ENCODE assay signal across 28 cellular contexts in genomic region chr14:28731358-28731757, GRCh38. TPM values are rescaled to one million over a fixed set of nuclear protein-coding genes. Genes with fewer than 3 reads are reported as not detected.
DNase-seq lines count a peak whose midpoint lies in the region; ATAC-seq, FAIRE-seq and TF ChIP-seq lines count a peak whose summit lies in the region.
"Had no signal": no experiment of that assay in that cellular context is flagged by ENCODE, and none has a peak within 500 bp of the region (broad histone marks: within the 10 kb centered on the region; RNA-seq: fewer than 3 reads in every experiment).

No MANE protein-coding gene starts in this region.

- POLR2A ChIA-PET in PC-9 (lab: Charles Lee; ENCODE audit: unreplicated experiment): no interaction called here
- POLR2A ChIA-PET in K562 (lab: Yijun Ruan, JAX): no interaction called here
- POLR2A ChIA-PET in CD8-positive, alpha-beta T cell (lab: Charles Lee): no interaction called here

- no peak for TF ChIP-seq POLR2A in K562 (conservative IDR thresholded peaks at IDR 0.05)

- H3K4me3 Mint-ChIP-seq in endodermal cell: no peak overlapping the region
- H3K4me3 Mint-ChIP-seq in CD8-positive, alpha-beta T cell: no peak overlapping the region
- H3K4me3 Mint-ChIP-seq: CD14-positive monocyte; CD4-positive, alpha-beta memory T cell; CD4-positive, CD25-positive, alpha-beta regulatory T cell had no signal

- H2AK5ac ChIP-seq in mesendoderm (ENCODE audit: low read length): no peak overlapping the region

- no peak for TF ChIP-seq RAD21 in K562 (CRISPR knock-in tag; conservative IDR thresholded peaks at IDR 0.05 in 1 of 2, IDR thresholded peaks at IDR 0.05 in 1 of 2)

- H3K27ac Mint-ChIP-seq in endodermal cell: peak overlapping the region; percentile 60
- H3K27ac Mint-ChIP-seq in CD8-positive, alpha-beta T cell: no peak overlapping the region
- H3K27ac Mint-ChIP-seq: CD14-positive monocyte; CD4-positive, alpha-beta memory T cell; CD4-positive, CD25-positive, alpha-beta regulatory T cell had no signal

- H3K27me3 Mint-ChIP-seq in endodermal cell (ENCODE audit: insufficient read depth): no peaks in the 10 kb centered on the region
- no peaks in the 10 kb centered on the region for H3K27me3 Mint-ChIP-seq in CD8-positive, alpha-beta T cell (ENCODE audit: low read depth)
- H3K27me3 Mint-ChIP-seq: CD4-positive, alpha-beta memory T cell; CD4-positive, CD25-positive, alpha-beta regulatory T cell had no signal

- no peaks in the 10 kb centered on the region for H3K9me3 Mint-ChIP-seq in endodermal cell
- H3K9me3 Mint-ChIP-seq in CD8-positive, alpha-beta T cell: peaks cover 8% of the 10 kb centered on the region
- H3K9me3 Mint-ChIP-seq: CD14-positive monocyte had no signal

- H3K56ac ChIP-seq in mesendoderm (ENCODE audit: low read length): no peak overlapping the region

- no peak overlapping the region for H2BK5ac ChIP-seq in mesendoderm (ENCODE audit: low read length)

- H2BK120ac ChIP-seq in mesendoderm (ENCODE audit: low read depth, low read length): no peak overlapping the region

- no peak overlapping the region for H3K27ac ChIP-seq in PC-9
- no peak overlapping the region for H3K27ac ChIP-seq in K562 (ENCODE audit: extremely low read depth, low read depth, low read length)
- H3K27ac ChIP-seq in endodermal cell (ENCODE audit: low read depth, low read length): no peak overlapping the region
- no peak overlapping the region for H3K27ac ChIP-seq in mesendoderm (ENCODE audit: low read depth, low read length)
- no peak overlapping the region for H3K27ac ChIP-seq in CD8-positive, alpha-beta T cell (ENCODE audit: low read depth, low read length)
- H3K27ac ChIP-seq: BLaER1 had no signal

- no peak overlapping the region for H4K8ac ChIP-seq in mesendoderm (ENCODE audit: low read depth, low read length)

- H3K9me3 ChIP-seq in PC-9 (ENCODE audit: insufficient read depth, low read depth) (no peaks in the 10 kb centered on the region), K562 (replicated peaks; ENCODE audit: control insufficient read depth, insufficient read depth, low read depth, low read length) (no peaks in the 10 kb centered on the region), endodermal cell (ENCODE audit: control insufficient read depth, low read length) (no peaks in the 10 kb centered on the region)
- H3K9me3 ChIP-seq in CD8-positive, alpha-beta T cell (ENCODE audit: low read length): no peaks in the 10 kb centered on the region
- H3K9me3 ChIP-seq: BE2C, BLaER1 had no signal

- H3K9ac ChIP-seq in K562 (ENCODE audit: insufficient read depth in 1 of 2, low read depth in 2 of 2, low read length in 2 of 2) (no peak overlapping the region), endodermal cell (ENCODE audit: extremely low read depth, low read length, poor library complexity, severe bottlenecking) (no peak overlapping the region), mesendoderm (ENCODE audit: low read length) (no peak overlapping the region)
- H3K9ac ChIP-seq: BLaER1 had no signal

- H2BK15ac ChIP-seq in mesendoderm (replicated peaks; ENCODE audit: low read depth): no peak overlapping the region

- H3K4me2 ChIP-seq in PC-9 (no peak overlapping the region), K562 (ENCODE audit: insufficient read depth, low read length) (no peak overlapping the region), mesendoderm (ENCODE audit: low read length) (no peak overlapping the region)
- H3K4me2 ChIP-seq: BLaER1 had no signal

- in situ Hi-C loops in K562 (cut with MboI): no loop called here

- no peaks in the 10 kb centered on the region for H3K9me2 ChIP-seq in PC-9 (ENCODE audit: insufficient read depth)

- H3F3A ChIP-seq in PC-9 (ENCODE audit: insufficient read depth, low read depth): no peaks in the 10 kb centered on the region

- no peaks in the 10 kb centered on the region for H3K79me1 ChIP-seq in mesendoderm (ENCODE audit: low read length)

- no peak overlapping the region for H3K23ac ChIP-seq in mesendoderm (ENCODE audit: low read length)

- H3K79me2 ChIP-seq in PC-9 (ENCODE audit: low read depth) (no peaks in the 10 kb centered on the region), K562 (ENCODE audit: control insufficient read depth, insufficient read depth, low read length) (no peaks in the 10 kb centered on the region), mesendoderm (ENCODE audit: control insufficient read depth, insufficient read depth, low read length) (no peaks in the 10 kb centered on the region)

- H3K4me1 ChIP-seq in PC-9 (replicated peaks; ENCODE audit: insufficient read depth) (no peaks in the 10 kb centered on the region), K562 (replicated peaks in 1 of 2; ENCODE audit: control insufficient read depth in 2 of 2, insufficient read depth in 2 of 2, low read length in 2 of 2) (no peaks in the 10 kb centered on the region), endodermal cell (ENCODE audit: control insufficient read depth, insufficient read depth, low read length) (no peaks in the 10 kb centered on the region), mesendoderm (ENCODE audit: control insufficient read depth, low read depth, low read length) (no peaks in the 10 kb centered on the region)
- no peaks in the 10 kb centered on the region for H3K4me1 ChIP-seq in CD8-positive, alpha-beta T cell (ENCODE audit: insufficient read depth, low read length)
- H3K4me1 ChIP-seq: BE2C, BLaER1 had no signal

- no peak for ATAC-seq in K562
- no peak for ATAC-seq in CD8-positive, alpha-beta T cell
- ATAC-seq: GM12878 had no signal

- H3K4me3 ChIP-seq in PC-9: no peak overlapping the region
- H3K4me3 ChIP-seq in K562: no peak overlapping the region
- H3K4me3 ChIP-seq in endodermal cell (ENCODE audit: low read length): no peak overlapping the region
- no peak overlapping the region for H3K4me3 ChIP-seq in mesendoderm (ENCODE audit: low read length)
- no peak overlapping the region for H3K4me3 ChIP-seq in CD8-positive, alpha-beta T cell (ENCODE audit: low read depth, low read length)
- H3K4me3 ChIP-seq: BLaER1, GM12878 had no signal

- H3K27me3 ChIP-seq in PC-9 (ENCODE audit: insufficient read depth, low read depth): no peaks in the 10 kb centered on the region
- H3K27me3 ChIP-seq in K562 (ENCODE audit: control insufficient read depth in 2 of 2, insufficient read depth in 2 of 2, low read length in 2 of 2): no peaks in the 10 kb centered on the region
- no peaks in the 10 kb centered on the region for H3K27me3 ChIP-seq in endodermal cell (ENCODE audit: control insufficient read depth, insufficient read depth, low read length, poor library complexity, severe bottlenecking)
- no peaks in the 10 kb centered on the region for H3K27me3 ChIP-seq in mesendoderm (ENCODE audit: insufficient read depth, low read length, poor library complexity)
- H3K27me3 ChIP-seq in CD8-positive, alpha-beta T cell (ENCODE audit: insufficient read depth, low read length): no peaks in the 10 kb centered on the region
- H3K27me3 ChIP-seq: BE2C, BLaER1 had no signal

- no peak overlapping the region for H3K4ac ChIP-seq in mesendoderm (ENCODE audit: low read depth, low read length)

- H4K20me1 ChIP-seq in PC-9 (ENCODE audit: insufficient read depth) (no peaks in the 10 kb centered on the region), K562 (replicated peaks; ENCODE audit: control insufficient read depth, insufficient read depth, low read length) (no peaks in the 10 kb centered on the region)
- H4K20me1 ChIP-seq: BLaER1 had no signal

- H3K4me1 Mint-ChIP-seq in endodermal cell: no peaks in the 10 kb centered on the region
- H3K4me1 Mint-ChIP-seq in CD8-positive, alpha-beta T cell (ENCODE audit: low read depth): no peaks in the 10 kb centered on the region
- H3K4me1 Mint-ChIP-seq: CD14-positive monocyte; CD4-positive, alpha-beta memory T cell; CD4-positive, CD25-positive, alpha-beta regulatory T cell had no signal

- TF ChIP-seq EP300 in K562 (IDR thresholded peaks at IDR 0.05; ENCODE audit: low read length): no peak

- no peak for FAIRE-seq in K562 (lab: Jason Lieb, UNC)
- FAIRE-seq: GM12878, GM12892, GM18507 had no signal

- BruUV-seq in PC-9 (replicated peaks; lab: Mats Ljungman, UMichigan): no TSS peak
- BruUV-seq in K562 (replicated peaks; lab: Mats Ljungman, UMichigan): no TSS peak

- CTCF ChIA-PET in PC-9 (lab: Charles Lee) (no interaction called here), K562 (lab: Yijun Ruan, JAX; ENCODE audit: low intra/inter-chr PET ratio) (no interaction called here)
- CTCF ChIA-PET in CD8-positive, alpha-beta T cell (lab: Charles Lee): no interaction called here

- intact Hi-C loops in PC-9 (cut with micrococcal nuclease; ENCODE audit: unreplicated experiment): no loop called here
- intact Hi-C loops in K562 (cut with micrococcal nuclease): no loop called here
- intact Hi-C loops in CD8-positive, alpha-beta T cell (cut with DNase I, micrococcal nuclease): no loop called here

- DNase-seq in PC-9 (no peak), K562 (ENCODE audit: extremely low read depth in 1 of 4, low spot score in 3 of 4) (no peak), endodermal cell (no peak), mesendoderm (peak; percentile 40), hippocampal formation (lab: John Stamatoyannopoulos, UW) (no peak), T-helper 9 cell (no peak)
- DNase-seq in CD8-positive, alpha-beta T cell: no peak
- DNase-seq: 8988T; ACHN; BE2C; C1 segment of cervical spinal cord; CD4-positive, alpha-beta memory T cell; CD4-positive, CD25-positive, alpha-beta regulatory T cell; DMS 273 treated with DMSO at 0.1 percent for 48 hours; DMS153; DMS53; DMS79; DND-41; EL; GDM1 had no signal

- H3K9me1 ChIP-seq in K562 (ENCODE audit: control insufficient read depth, insufficient read depth, low read length): no peaks in the 10 kb centered on the region

- TF ChIP-seq CTCF in PC-9 (conservative IDR thresholded peaks at IDR 0.05) (no peak), K562 (IDR thresholded peaks at IDR 0.05 in 2 of 3, conservative IDR thresholded peaks at IDR 0.05 in 1 of 3; ENCODE audit: insufficient read depth in 2 of 3, low read depth in 1 of 3, low read length in 3 of 3) (no peak), endodermal cell (conservative IDR thresholded peaks at IDR 0.05) (no peak)
- TF ChIP-seq CTCF in CD8-positive, alpha-beta T cell (IDR thresholded peaks at IDR 0.05): no peak

- H3K36me3 ChIP-seq in PC-9 (ENCODE audit: low read depth) (no peaks in the 10 kb centered on the region), K562 (ENCODE audit: control insufficient read depth, insufficient read depth, low read length) (no peaks in the 10 kb centered on the region), endodermal cell (ENCODE audit: control insufficient read depth, insufficient read depth, low read length) (no peaks in the 10 kb centered on the region), mesendoderm (ENCODE audit: control insufficient read depth, insufficient read depth, low read length) (no peaks in the 10 kb centered on the region)
- H3K36me3 ChIP-seq in CD8-positive, alpha-beta T cell (ENCODE audit: insufficient read depth, low read length): no peaks in the 10 kb centered on the region
- H3K36me3 ChIP-seq: BE2C, BLaER1 had no signal

- H3K18ac ChIP-seq in mesendoderm (ENCODE audit: low read length): no peak overlapping the region

- H4K5ac ChIP-seq in mesendoderm (ENCODE audit: low read length): no peak overlapping the region

- H3K36me3 Mint-ChIP-seq in endodermal cell (ENCODE audit: low read depth): no peaks in the 10 kb centered on the region
- no peaks in the 10 kb centered on the region for H3K36me3 Mint-ChIP-seq in CD8-positive, alpha-beta T cell
- H3K36me3 Mint-ChIP-seq: CD14-positive monocyte; CD4-positive, alpha-beta memory T cell; CD4-positive, CD25-positive, alpha-beta regulatory T cell had no signal

- H2AFZ ChIP-seq in PC-9: peak overlapping the region; percentile 62; the same call in 1 of the 2 replicates
- H2AFZ ChIP-seq in K562 (ENCODE audit: low read depth, low read length): no peak overlapping the region

- 9% methylated on average over 2 of the region's 2 CpGs for WGBS in K562 (ENCODE audit: insufficient coverage, low coverage, missing lambda C conversion rate)
- 88% methylated on average over 2 of the region's 2 CpGs; no CpG with 5 or more reads in 1 of the 2 experiments for WGBS in endodermal cell (ENCODE audit: insufficient coverage in 1 of 2, insufficient read length in 1 of 2), 2 experiments
- WGBS in mesendoderm (ENCODE audit: extremely low coverage, insufficient coverage, low lambda C conversion rate): no CpG with 5 or more reads among the region's 2 CpGs

RNA-seq across cellular contexts. Expression of gene FOXG1, which starts 35.2 kb away (rescaled TPM):
- total RNA-seq in PC-9 (2021) (not detected in 2 replicates), K562 (2014; rRNA removed) (0.68 and 1.2 TPM in 2 replicates), K562 (2014; rRNA removed; fragmentation: Illumina TruSeq; extraction: Trizol) (0.69 and 0.70 TPM in 2 replicates), K562 (2015; rRNA removed; fragmentation: Illumina TruSeq; extraction: Trizol) (0.94 and 1.1 TPM in 2 replicates), K562 (2021) (3.0 and 3.7 TPM in 2 replicates), endodermal cell (under 1 TPM; 0.04 to 0.07 TPM)
- 1.0 and 1.7 TPM in 2 replicates for total RNA-seq in K562 (2011; cell fraction: chromatin; rRNA removed; ENCODE audit: low replicate concordance)
- 0.53 and 1.0 TPM in 2 replicates for total RNA-seq in K562 (2011; cell fraction: nucleolus; rRNA removed)
- total RNA-seq in K562 (2011; cell fraction: nucleoplasm; rRNA removed): 1.2 and 1.7 TPM in 2 replicates
- polyA plus RNA-seq in K562 (2011; rRNA removed) (0.55 and 0.56 TPM in 2 replicates), K562 (2014; fragmentation: Illumina TruSeq; extraction: Trizol) (0.74 and 1.2 TPM in 2 replicates), K562 (2014; fragmentation: Nextera tagmentation; extraction: Ambion mirVana) (1 to 10 TPM in 1 of 2 experiments, under 1 TPM in 1; 0.85 to 1.4 TPM), K562 (2014; rRNA removed) (1.3 TPM in 2 replicates)
- polyA plus RNA-seq in K562 (2011; cell fraction: cytosol; rRNA removed): 0.41 and 0.97 TPM in 2 replicates
- 2.6 and 3.1 TPM in 2 replicates for polyA plus RNA-seq in K562 (2011; cell fraction: nucleus; rRNA removed)
- 2.5 and 2.8 TPM in 2 replicates for polyA plus RNA-seq in K562 (2012)
- 0.21 TPM in 2 replicates for polyA minus RNA-seq in K562 (2011; rRNA and poly(A)+ RNA removed)
- polyA minus RNA-seq in K562 (2011; cell fraction: cytosol; rRNA and poly(A)+ RNA removed): 0.27 and 0.48 TPM in 2 replicates
- polyA minus RNA-seq in K562 (2011; cell fraction: nucleus; rRNA and poly(A)+ RNA removed): 0.54 and 0.89 TPM in 2 replicates
- polyA plus RNA-seq in endodermal cell (2013, experiment 1 of 2): 0.82 TPM
- 0.79 TPM for polyA plus RNA-seq in endodermal cell (2013, experiment 2 of 2)
- 0.10 TPM for polyA plus RNA-seq in mesendoderm (2013, experiment 1 of 2)
- polyA plus RNA-seq in mesendoderm (2013, experiment 2 of 2): 0.10 TPM
- total RNA-seq in CD8-positive, alpha-beta T cell: not detected
- total RNA-seq: A673; CD4-positive, alpha-beta memory T cell; CD4-positive, CD25-positive, alpha-beta regulatory T cell; G401 had no signal
- polyA plus RNA-seq: AG04450; CD14-positive monocyte; CD4-positive, alpha-beta memory T cell; CD4-positive, CD25-positive, alpha-beta regulatory T cell had no signal
